ENCODE assay signal across 8 cellular contexts in the genomic region with DNA sequence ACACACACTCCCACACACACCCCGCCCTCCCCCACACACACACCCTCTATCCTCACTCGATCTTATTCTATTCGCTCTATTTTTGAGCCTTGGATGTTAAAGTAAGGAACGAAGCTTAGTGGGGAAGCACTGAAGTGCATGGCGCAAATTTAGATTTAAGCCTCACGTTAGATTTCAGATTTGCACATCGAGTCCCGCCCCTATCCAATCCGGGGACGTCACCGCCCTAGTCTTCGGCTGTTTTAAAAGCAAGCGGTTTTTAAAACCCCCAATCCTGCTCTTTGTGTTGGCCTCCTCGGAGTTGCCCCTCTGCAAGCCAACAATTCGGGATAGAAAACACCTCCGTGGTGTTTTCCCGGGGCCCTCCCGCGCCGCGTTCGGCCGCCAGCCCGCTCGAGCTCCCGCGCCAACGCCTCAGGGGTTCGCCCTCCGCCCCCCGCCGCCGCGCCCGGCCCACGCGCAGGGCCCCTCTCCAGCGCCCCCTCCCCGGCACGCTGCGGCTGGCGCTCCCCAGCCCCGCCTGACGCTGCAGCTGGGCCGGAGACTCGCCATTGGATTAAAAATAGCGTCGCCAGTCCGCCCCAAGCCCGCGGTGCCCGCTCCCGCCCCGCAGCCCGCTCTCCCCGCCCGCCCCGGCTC. TPM values are rescaled to one million over a fixed set of nuclear protein-coding genes. Genes with fewer than 3 reads are reported as not detected.
DNase-seq lines count a peak whose midpoint lies in the region; TF ChIP-seq lines count a peak whose summit lies in the region.

A gene with protein sequence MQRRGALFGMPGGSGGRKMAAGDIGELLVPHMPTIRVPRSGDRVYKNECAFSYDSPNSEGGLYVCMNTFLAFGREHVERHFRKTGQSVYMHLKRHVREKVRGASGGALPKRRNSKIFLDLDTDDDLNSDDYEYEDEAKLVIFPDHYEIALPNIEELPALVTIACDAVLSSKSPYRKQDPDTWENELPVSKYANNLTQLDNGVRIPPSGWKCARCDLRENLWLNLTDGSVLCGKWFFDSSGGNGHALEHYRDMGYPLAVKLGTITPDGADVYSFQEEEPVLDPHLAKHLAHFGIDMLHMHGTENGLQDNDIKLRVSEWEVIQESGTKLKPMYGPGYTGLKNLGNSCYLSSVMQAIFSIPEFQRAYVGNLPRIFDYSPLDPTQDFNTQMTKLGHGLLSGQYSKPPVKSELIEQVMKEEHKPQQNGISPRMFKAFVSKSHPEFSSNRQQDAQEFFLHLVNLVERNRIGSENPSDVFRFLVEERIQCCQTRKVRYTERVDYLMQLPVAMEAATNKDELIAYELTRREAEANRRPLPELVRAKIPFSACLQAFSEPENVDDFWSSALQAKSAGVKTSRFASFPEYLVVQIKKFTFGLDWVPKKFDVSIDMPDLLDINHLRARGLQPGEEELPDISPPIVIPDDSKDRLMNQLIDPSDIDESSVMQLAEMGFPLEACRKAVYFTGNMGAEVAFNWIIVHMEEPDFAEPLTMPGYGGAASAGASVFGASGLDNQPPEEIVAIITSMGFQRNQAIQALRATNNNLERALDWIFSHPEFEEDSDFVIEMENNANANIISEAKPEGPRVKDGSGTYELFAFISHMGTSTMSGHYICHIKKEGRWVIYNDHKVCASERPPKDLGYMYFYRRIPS (plus strand): TSS at position 574 of the 639 bp plus-strand sequence. CDS start 186 bp downstream, outside the sequence.

- H3K9me3 Mint-ChIP-seq in activated naive CD8-positive, alpha-beta T cell (ENCODE audit: low read depth): no peaks in the 10 kb centered on the region
- H3K9me3 Mint-ChIP-seq in glutamatergic neuron (ENCODE audit: unreplicated experiment) (peaks cover 23% of the 10 kb centered on the region), osteocyte (ENCODE audit: unreplicated experiment) (no peaks in the 10 kb centered on the region)

- H3K4me3 Mint-ChIP-seq in activated naive CD8-positive, alpha-beta T cell: peak within 1 kb of the TSS; percentile 95
- H3K4me3 Mint-ChIP-seq in glutamatergic neuron (ENCODE audit: unreplicated experiment): peak within 1 kb of the TSS; percentile 98
- peak within 1 kb of the TSS; percentile 93 for H3K4me3 Mint-ChIP-seq in osteocyte (ENCODE audit: unreplicated experiment)

- peaks cover 4% of the 10 kb centered on the region; the same call in 1 of the 2 replicates for H3K4me1 ChIP-seq in SJCRH30
- H3K4me1 ChIP-seq in tibial artery: peaks cover 0 to 10% (median 5%) of the 10 kb centered on the region in 4 donors

- peak; percentile 39 for DNase-seq in GM04504 (ENCODE audit: low read depth)
- DNase-seq in H4 (ENCODE audit: low spot score): peak; percentile 75
- DNase-seq in LHCN-M2 (ENCODE audit: low read depth): peak; percentile 89
- peak; percentile 69 to 77 for DNase-seq in SJCRH30
- DNase-seq in glutamatergic neuron: peak; percentile 85
- DNase-seq in osteocyte (ENCODE audit: extremely low spot score, unreplicated experiment): peak; percentile 92
- peak; percentile 52 to 80 for DNase-seq in tibial artery

- H3K4me3 ChIP-seq in SJCRH30: peak within 1 kb of the TSS; percentile 97
- peak within 1 kb of the TSS; percentile 85 to 93 for H3K4me3 ChIP-seq in tibial artery

- peak within 1 kb of the TSS; percentile 87 for H3K27ac Mint-ChIP-seq in activated naive CD8-positive, alpha-beta T cell
- H3K27ac Mint-ChIP-seq in glutamatergic neuron (ENCODE audit: unreplicated experiment) (peak within 1 kb of the TSS; percentile 98), osteocyte (ENCODE audit: unreplicated experiment) (peak within 1 kb of the TSS; percentile 95)

- H3K36me3 Mint-ChIP-seq in activated naive CD8-positive, alpha-beta T cell: peaks cover 4% of the 10 kb centered on the region
- H3K36me3 Mint-ChIP-seq in glutamatergic neuron (ENCODE audit: unreplicated experiment) (no peaks in the 10 kb centered on the region), osteocyte (ENCODE audit: unreplicated experiment) (peaks cover 3% of the 10 kb centered on the region)

- intact Hi-C loops in tibial artery (cut with DNase I; ENCODE audit: low total_unique reads): loop anchor here (5.0 kb wide), 1 partner anchor 65 kb away; no protein-coding TSS in a partner anchor

- no peak for TF ChIP-seq CTCF in glutamatergic neuron (IDR thresholded peaks at IDR 0.05; ENCODE audit: partially characterized antibody, unreplicated experiment)
- no peak for TF ChIP-seq CTCF in osteocyte (IDR thresholded peaks at IDR 0.05)
- peak; percentile 23 to 25 for TF ChIP-seq CTCF in tibial artery (IDR thresholded peaks at IDR 0.05)

- no peaks in the 10 kb centered on the region for H3K9me3 ChIP-seq in SJCRH30 (replicated peaks)
- H3K9me3 ChIP-seq in tibial artery: no peaks in the 10 kb centered on the region

- H3K36me3 ChIP-seq in SJCRH30: no peaks in the 10 kb centered on the region
- no peaks in the 10 kb centered on the region for H3K36me3 ChIP-seq in tibial artery

- H3K27me3 ChIP-seq in SJCRH30: no peaks in the 10 kb centered on the region
- H3K27me3 ChIP-seq in tibial artery: no peaks in the 10 kb centered on the region

- H3K27me3 Mint-ChIP-seq in activated naive CD8-positive, alpha-beta T cell: no peaks in the 10 kb centered on the region
- H3K27me3 Mint-ChIP-seq in glutamatergic neuron (ENCODE audit: unreplicated experiment) (peaks cover 13% of the 10 kb centered on the region), osteocyte (ENCODE audit: unreplicated experiment) (no peaks in the 10 kb centered on the region)

- peak within 1 kb of the TSS; percentile 67 for H3K27ac ChIP-seq in SJCRH30
- peak within 1 kb of the TSS; percentile 92 to 96 for H3K27ac ChIP-seq in tibial artery

- H3K4me1 Mint-ChIP-seq in activated naive CD8-positive, alpha-beta T cell (ENCODE audit: low read depth): peaks cover 29% of the 10 kb centered on the region
- peaks cover 28% of the 10 kb centered on the region for H3K4me1 Mint-ChIP-seq in glutamatergic neuron (ENCODE audit: low read depth, unreplicated experiment)
- peaks cover 42% of the 10 kb centered on the region for H3K4me1 Mint-ChIP-seq in osteocyte (ENCODE audit: unreplicated experiment)

RNA-seq across cellular contexts. Expression of the gene that starts here (rescaled TPM):
- 5.3 and 10.3 TPM in 2 replicates for total RNA-seq in H4 (2014; rRNA removed; shearing (Covaris generic))
- total RNA-seq in LHCN-M2 (2014; rRNA removed) (11.1 and 16.5 TPM in 2 replicates), glutamatergic neuron (ENCODE audit: unreplicated experiment) (28.5 TPM), osteocyte (36.3 and 39.7 TPM in 2 replicates)
- polyA plus RNA-seq in LHCN-M2 (2012): 8.2 TPM
- 12.0 and 14.5 TPM in 2 replicates for total RNA-seq in SJCRH30 (2014; rRNA removed; shearing (Covaris generic))

Comparison
In these comparisons a context has a peak if more than half of its experiments do, and no peak if none do; other contexts are left out.
1. Peak in every context shown above with its lines: DNase-seq, H3K4me3 ChIP-seq and H3K27ac ChIP-seq.
2. DNase-seq: peak in every context shown above with its lines; median percentile 92 in osteocyte; 89 in LHCN-M2; 85 in glutamatergic neuron; 75 in H4; 73 in SJCRH30; 66 in tibial artery; 39 in GM04504.
3. CTCF ChIP-seq: peak in tibial artery (2 of 2); none in glutamatergic neuron (single experiment) and osteocyte (single experiment).